10 cellular contexts compared by ENCODE assay signal in the genomic region with DNA sequence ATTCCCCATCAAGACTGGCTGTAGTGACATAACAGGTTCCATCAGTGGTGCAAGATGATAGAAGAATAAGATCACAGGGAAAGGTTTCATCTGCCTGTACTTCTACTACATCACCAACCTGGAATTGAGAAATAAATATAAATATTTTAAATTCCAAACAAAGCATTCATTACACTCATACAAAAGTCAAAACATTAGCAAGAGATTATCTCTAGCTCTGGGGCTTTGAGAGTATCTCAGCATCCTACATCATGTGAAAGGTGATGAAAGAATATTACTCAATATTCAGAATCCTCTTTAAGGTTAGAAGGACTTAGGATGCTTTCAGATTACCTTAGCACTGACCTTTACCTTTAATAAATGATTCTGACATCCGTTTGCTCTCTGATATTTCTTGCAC.
"Had no signal": no experiment of that assay in that cellular context is flagged by ENCODE, and none has a peak within 500 bp of the region (broad histone marks: within the 10 kb centered on the region; RNA-seq: fewer than 3 reads in every experiment).

No MANE protein-coding gene starts in this region.

- H3K27ac Mint-ChIP-seq: GM23338, H9, HFFc6 had no signal

- H3K4me2 ChIP-seq: GM23338 had no signal

- FAIRE-seq: H1, H54 had no signal

- DNase-seq: GM23248, GOT3, H7, H9, HCEC 1CT, HFFc6 had no signal

- H3K4me1 Mint-ChIP-seq: GM23338, H9 had no signal

- H3K9ac ChIP-seq: GM23248 had no signal

- H3K4me3 Mint-ChIP-seq: GM23338, H9, HFFc6 had no signal

- H3K4me1 ChIP-seq: HAP-1 had no signal

- H3K27ac ChIP-seq: GM23248 had no signal

- H3K9me3 ChIP-seq: HAP-1 had no signal

- H3K4me3 ChIP-seq: GM23248, GM23338, HAP-1 had no signal

- H3K9me3 Mint-ChIP-seq: GM23338, HFFc6 had no signal

- H2AFZ ChIP-seq: GM23248, GM23338 had no signal
